Comparison of ENCODE assay signal across 34 cellular contexts in genomic region chr13:87582399-87582798, GRCh38.
"Had no signal": no experiment of that assay in that cellular context is flagged by ENCODE, and none has a peak within 500 bp of the region (broad histone marks: within the 10 kb centered on the region; RNA-seq: fewer than 3 reads in every experiment).

No MANE protein-coding gene starts in this region.

- H3K9me3 Mint-ChIP-seq: activated naive CD4-positive, alpha-beta T cell treated with anti-CD3 and anti-CD28 coated beads, Interleukin-2, amount 10 ng/mL, durations not matched to agents 7 days and 5 days; activated naive CD8-positive, alpha-beta T cell treated with anti-CD3 and anti-CD28 coated beads, Interleukin-2, amount 10 ng/mL, durations not matched to agents 7 days and 5 days; activated T-cell treated with anti-CD3 and anti-CD28 coated beads, Interleukin-2, amount 50 U/mL, for 24 hours; brain had no signal

- H3K36me3 Mint-ChIP-seq: activated naive CD4-positive, alpha-beta T cell treated with anti-CD3 and anti-CD28 coated beads, Interleukin-2, amount 10 ng/mL, durations not matched to agents 7 days and 5 days; activated naive CD8-positive, alpha-beta T cell treated with anti-CD3 and anti-CD28 coated beads, Interleukin-2, amount 10 ng/mL, durations not matched to agents 7 days and 5 days; brain had no signal

- ATAC-seq: activated naive CD4-positive, alpha-beta T cell treated with anti-CD3 and anti-CD28 coated beads, Interleukin-2, amount 50 U/mL, for 72 hours; activated T-cell treated with anti-CD3 and anti-CD28 coated beads, Interleukin-2, amount 50 U/mL, for 72 hours; effector memory CD8-positive, alpha-beta T cell; foreskin keratinocyte; gastrocnemius medialis; heart left ventricle had no signal

- FAIRE-seq: colon had no signal

- H3K9me3 ChIP-seq: ascending aorta, breast epithelium, esophagus muscularis mucosa, gastrocnemius medialis, heart left ventricle had no signal

- H3K36me3 ChIP-seq: ascending aorta, breast epithelium, cardiac muscle cell, esophagus muscularis mucosa, gastrocnemius medialis, heart left ventricle, WERI-Rb-1 had no signal

- H3K27me3 Mint-ChIP-seq: activated CD4-positive, alpha-beta memory T cell treated with anti-CD3 and anti-CD28 coated beads, Interleukin-2, amount 10 ng/mL, durations not matched to agents 7 days and 5 days; activated CD4-positive, alpha-beta T cell treated with anti-CD3 and anti-CD28 coated beads, Interleukin-2, amount 10 ng/mL, durations not matched to agents 7 days and 5 days; activated naive CD4-positive, alpha-beta T cell treated with anti-CD3 and anti-CD28 coated beads, Interleukin-2, amount 10 ng/mL, durations not matched to agents 7 days and 5 days; activated naive CD8-positive, alpha-beta T cell treated with anti-CD3 and anti-CD28 coated beads, Interleukin-2, amount 10 ng/mL, durations not matched to agents 7 days and 5 days; activated T-cell treated with anti-CD3 and anti-CD28 coated beads, Interleukin-2, amount 50 U/mL, for 24 hours; brain; effector memory CD8-positive, alpha-beta T cell had no signal

- DNase-seq: activated CD4-positive, alpha-beta memory T cell treated with anti-CD3 and anti-CD28 coated beads, Interleukin-2, amount 10 ng/mL, durations not matched to agents 7 days and 5 days; activated CD4-positive, alpha-beta T cell treated with anti-CD3 and anti-CD28 coated beads for 1 hour; activated CD4-positive, alpha-beta T cell treated with anti-CD3 and anti-CD28 coated beads for 4 hours; activated CD4-positive, alpha-beta T cell treated with anti-CD3 and anti-CD28 coated beads, Interleukin-2, amount 10 ng/mL, durations not matched to agents 7 days and 5 days; activated CD4-positive, alpha-beta T cell treated with anti-CD3 and anti-CD28 coated beads, Interleukin-2, amount 50 U/mL, for 4 hours; activated CD8-positive, alpha-beta memory T cell treated with anti-CD3 and anti-CD28 coated beads, Interleukin-2, amount 50 U/mL, for 48 hours; activated gamma-delta T cell; activated naive CD4-positive, alpha-beta T cell; activated naive CD4-positive, alpha-beta T cell treated with anti-CD3 and anti-CD28 coated beads, Interleukin-2, amount 10 ng/mL, durations not matched to agents 7 days and 5 days; activated naive CD8-positive, alpha-beta T cell treated with anti-CD3 and anti-CD28 coated beads, Interleukin-2, amount 10 ng/mL, durations not matched to agents 7 days and 5 days; activated T-cell treated with anti-CD3 and anti-CD28 coated beads for 4 hours; activated T-cell treated with anti-CD3 and anti-CD28 coated beads, Interleukin-2, amount 50 U/mL, for 24 hours; activated T-cell treated with anti-CD3 and anti-CD28 coated beads, Interleukin-2, amount 50 U/mL, for 72 hours; central memory CD4-positive, alpha-beta T cell; cortex of kidney; dermis blood vessel endothelial cell; effector CD4-positive, alpha-beta T cell; effector memory CD8-positive, alpha-beta T cell; erythroblast; foreskin keratinocyte; gastrocnemius medialis; glutamatergic neuron; heart left ventricle; hypothalamus; T1000; WERI-Rb-1 had no signal

- H3K4me1 ChIP-seq: ascending aorta, breast epithelium, esophagus muscularis mucosa, foreskin keratinocyte, gastrocnemius medialis, heart left ventricle had no signal

- H3K4me3 ChIP-seq: ascending aorta, breast epithelium, cardiac muscle cell, esophagus muscularis mucosa, gastrocnemius medialis, heart left ventricle had no signal

- H3K4me1 Mint-ChIP-seq: activated CD4-positive, alpha-beta memory T cell treated with anti-CD3 and anti-CD28 coated beads, Interleukin-2, amount 10 ng/mL, durations not matched to agents 7 days and 5 days; activated CD4-positive, alpha-beta T cell treated with anti-CD3 and anti-CD28 coated beads, Interleukin-2, amount 10 ng/mL, durations not matched to agents 7 days and 5 days; activated naive CD4-positive, alpha-beta T cell treated with anti-CD3 and anti-CD28 coated beads, Interleukin-2, amount 10 ng/mL, durations not matched to agents 7 days and 5 days; activated naive CD8-positive, alpha-beta T cell treated with anti-CD3 and anti-CD28 coated beads, Interleukin-2, amount 10 ng/mL, durations not matched to agents 7 days and 5 days; brain had no signal

- H3K27ac Mint-ChIP-seq: activated CD4-positive, alpha-beta memory T cell treated with anti-CD3 and anti-CD28 coated beads, Interleukin-2, amount 10 ng/mL, durations not matched to agents 7 days and 5 days; activated CD4-positive, alpha-beta T cell treated with anti-CD3 and anti-CD28 coated beads, Interleukin-2, amount 10 ng/mL, durations not matched to agents 7 days and 5 days; activated naive CD4-positive, alpha-beta T cell treated with anti-CD3 and anti-CD28 coated beads, Interleukin-2, amount 10 ng/mL, durations not matched to agents 7 days and 5 days; activated naive CD4-positive, alpha-beta T cell treated with anti-CD3 and anti-CD28 coated beads, Interleukin-2, amount 50 U/mL, for 72 hours; activated naive CD8-positive, alpha-beta T cell treated with anti-CD3 and anti-CD28 coated beads, Interleukin-2, amount 10 ng/mL, durations not matched to agents 7 days and 5 days; activated T-cell treated with anti-CD3 and anti-CD28 coated beads, Interleukin-2, amount 50 U/mL, for 24 hours; activated T-cell treated with anti-CD3 and anti-CD28 coated beads, Interleukin-2, amount 50 U/mL, for 72 hours; brain; effector memory CD8-positive, alpha-beta T cell; T-helper 2 cell treated with Interferon-gamma antibody and Interleukin-4, amounts not matched to agents 5 μg/mL and 100 μg/mL, for 36 hours had no signal

- H3K27me3 ChIP-seq: ascending aorta, breast epithelium, cardiac muscle cell, esophagus muscularis mucosa, foreskin keratinocyte, gastrocnemius medialis, heart left ventricle had no signal

- H3K27ac ChIP-seq: ascending aorta, breast epithelium, cardiac muscle cell, esophagus muscularis mucosa, foreskin keratinocyte, gastrocnemius medialis, heart left ventricle, WERI-Rb-1 had no signal

- H3K4me3 Mint-ChIP-seq: activated CD4-positive, alpha-beta memory T cell treated with anti-CD3 and anti-CD28 coated beads, Interleukin-2, amount 10 ng/mL, durations not matched to agents 7 days and 5 days; activated CD4-positive, alpha-beta T cell treated with anti-CD3 and anti-CD28 coated beads, Interleukin-2, amount 10 ng/mL, durations not matched to agents 7 days and 5 days; activated naive CD4-positive, alpha-beta T cell treated with anti-CD3 and anti-CD28 coated beads, Interleukin-2, amount 10 ng/mL, durations not matched to agents 7 days and 5 days; activated naive CD8-positive, alpha-beta T cell treated with anti-CD3 and anti-CD28 coated beads, Interleukin-2, amount 10 ng/mL, durations not matched to agents 7 days and 5 days; activated T-cell treated with anti-CD3 and anti-CD28 coated beads, Interleukin-2, amount 50 U/mL, for 24 hours; activated T-cell treated with anti-CD3 and anti-CD28 coated beads, Interleukin-2, amount 50 U/mL, for 72 hours; brain; effector memory CD8-positive, alpha-beta T cell; T-helper 2 cell treated with Interferon-gamma antibody and Interleukin-4, amounts not matched to agents 5 μg/mL and 100 μg/mL, for 36 hours had no signal
